ENCODE assay signal across 8 cellular contexts in genomic region chr13:77478645-77478997, GRCh38. TPM values are rescaled to one million over a fixed set of nuclear protein-coding genes. Genes with fewer than 3 reads are reported as not detected.
DNase-seq lines count a peak whose midpoint lies in the region; ATAC-seq, FAIRE-seq and TF ChIP-seq lines count a peak whose summit lies in the region.

No MANE protein-coding gene starts in this region.

- intact Hi-C loops in endothelial cell of umbilical vein (cut with micrococcal nuclease), result loop anchor here (1.0 to 10.0 kb wide), 9 partner anchors 30 to 486 kb away; partner anchors contain the start of genes CLN5 and FBXL3

- no peaks in the 10 kb centered on the region for H3K79me2 ChIP-seq in endothelial cell of umbilical vein (ENCODE audit: control insufficient read depth, insufficient read depth, low read length)

- H4K20me1 ChIP-seq in endothelial cell of umbilical vein (replicated peaks; ENCODE audit: control insufficient read depth, extremely low read depth, insufficient read depth, low read length), result no peaks in the 10 kb centered on the region

- POLR2A ChIA-PET in endothelial cell of umbilical vein (lab: Charles Lee), result no interaction called here

- dilution Hi-C loops in endothelial cell of umbilical vein (cut with MboI; ENCODE audit: extremely low pct_ligation_motif_present, low sequenced_read_pairs), result no loop called here

- peak overlapping the region; percentile 43 for H2AFZ ChIP-seq in endothelial cell of umbilical vein (ENCODE audit: low read depth, low read length)

- no TSS peak for BruUV-seq in endothelial cell of umbilical vein (replicated peaks; lab: Mats Ljungman, UMichigan)

- DNase-seq in MG63 (no peak), endothelial cell of umbilical vein (ENCODE audit: low read depth, low spot score) (no peak), NCI-H226 (no peak), epidermal melanocyte (ENCODE audit: insufficient read length, low spot score) (no peak), NCI-H1092 (lab: John Stamatoyannopoulos, UW) (no peak)

- peak; percentile 4 for ATAC-seq in GM19463 (IDR thresholded peaks at IDR 0.05; ENCODE audit: unreplicated experiment)
- no peak for ATAC-seq in esophagus mucosa

- no peaks in the 10 kb centered on the region for H3K27me3 ChIP-seq in MG63
- peaks cover 3 to 12% of the 10 kb centered on the region in 2 experiments for H3K27me3 ChIP-seq in endothelial cell of umbilical vein (ENCODE audit: control insufficient read depth in 2 of 2, insufficient read depth in 2 of 2, low read length in 2 of 2)
- peaks cover 17% of the 10 kb centered on the region for H3K27me3 ChIP-seq in skeletal muscle satellite cell (ENCODE audit: control insufficient read depth, insufficient read depth, low read length)

- H3K9ac ChIP-seq in endothelial cell of umbilical vein (replicated peaks; ENCODE audit: extremely low read depth, insufficient read depth, low read length), result no peak overlapping the region
- H3K9ac ChIP-seq in skeletal muscle satellite cell (ENCODE audit: low read depth, low read length), result peak overlapping the region; percentile 32

- FAIRE-seq in endothelial cell of umbilical vein (lab: Jason Lieb, UNC), result no peak

- H3K4me2 ChIP-seq in endothelial cell of umbilical vein (ENCODE audit: insufficient read depth, low read length), result peak overlapping the region; percentile 67
- peak overlapping the region; percentile 80 for H3K4me2 ChIP-seq in skeletal muscle satellite cell (ENCODE audit: low read length)

- H3K36me3 ChIP-seq in MG63, result no peaks in the 10 kb centered on the region
- no peaks in the 10 kb centered on the region for H3K36me3 ChIP-seq in endothelial cell of umbilical vein (ENCODE audit: control insufficient read depth in 2 of 2, extremely low read depth in 1 of 2, insufficient read depth in 2 of 2, low read length in 2 of 2)
- H3K36me3 ChIP-seq in skeletal muscle satellite cell (ENCODE audit: insufficient read depth, low read length), result no peaks in the 10 kb centered on the region

- TF ChIP-seq CTCF in endothelial cell of umbilical vein (IDR thresholded peaks at IDR 0.05; ENCODE audit: extremely low read depth in 1 of 2, insufficient read depth in 1 of 2, low read depth in 1 of 2, low read length in 2 of 2), result no peak

- H3K4me1 ChIP-seq in endothelial cell of umbilical vein (ENCODE audit: control insufficient read depth, extremely low read depth, insufficient read depth, low read length), result peaks cover 3% of the 10 kb centered on the region
- peaks cover 11% of the 10 kb centered on the region for H3K4me1 ChIP-seq in skeletal muscle satellite cell (ENCODE audit: control insufficient read depth, insufficient read depth, low read length)

- no peak for TF ChIP-seq POLR2A in endothelial cell of umbilical vein (IDR thresholded peaks at IDR 0.05; ENCODE audit: low read depth, low read length)

- no peaks in the 10 kb centered on the region for H3K9me1 ChIP-seq in endothelial cell of umbilical vein (replicated peaks; ENCODE audit: control insufficient read depth, extremely low read depth, insufficient read depth, low read length)

- H3K27ac ChIP-seq in endothelial cell of umbilical vein (ENCODE audit: insufficient read depth, low read depth, low read length), result no peak overlapping the region

- CTCF ChIA-PET in endothelial cell of umbilical vein (lab: Charles Lee), result interaction anchor here (0.6 to 7.8 kb wide), 93 partner anchors 9 to 1783 kb away, joined by 3 to 76 read pairs (median 4); partner anchors contain the start of genes FBXL3 and MYCBP2

- no peaks in the 10 kb centered on the region for H3K9me3 ChIP-seq in MG63
- H3K9me3 ChIP-seq in endothelial cell of umbilical vein (replicated peaks; ENCODE audit: control insufficient read depth, insufficient read depth, low read length), result no peaks in the 10 kb centered on the region
- H3K9me3 ChIP-seq in skeletal muscle satellite cell (replicated peaks; ENCODE audit: low read length), result no peaks in the 10 kb centered on the region

- H3K4me3 ChIP-seq in MG63 (peak overlapping the region; percentile 51), endothelial cell of umbilical vein (replicated peaks in 1 of 3; ENCODE audit: insufficient read depth in 1 of 3, low read depth in 1 of 3, low read length in 3 of 3) (peak overlapping the region in 1 of 3 experiments; percentile 80), skeletal muscle satellite cell (ENCODE audit: low read length) (peak overlapping the region; percentile 72)

TF ChIP-seq in endothelial cell of umbilical vein, 7 proteins besides CTCF, POLR2A, EP300 and RAD21:
- TF ChIP-seq MYC (IDR thresholded peaks at IDR 0.05; ENCODE audit: low read depth, low read length) (no peak), JUN (IDR thresholded peaks at IDR 0.05; ENCODE audit: borderline replicate concordance, insufficient read depth, insufficient read length, low read depth) (no peak), GATA2 (IDR thresholded peaks at IDR 0.05; ENCODE audit: insufficient read depth, insufficient read length, low read depth, low read length) (no peak), POLR2AphosphoS5 (IDR thresholded peaks at IDR 0.05; ENCODE audit: insufficient read depth, low read depth, low read length) (no peak), MAX (IDR thresholded peaks at IDR 0.05; ENCODE audit: insufficient read depth, insufficient read length) (no peak), FOS (IDR thresholded peaks at IDR 0.05; ENCODE audit: borderline replicate concordance, insufficient read depth, low read length) (no peak), EZH2 (IDR thresholded peaks at IDR 0.05; ENCODE audit: borderline replicate concordance, low read depth, low read length, severe bottlenecking) (no peak)

RNA-seq across cellular contexts. Expression of gene SCEL, which starts 56.9 kb away (rescaled TPM):
- total RNA-seq in MG63 (2014; rRNA removed; shearing (Covaris generic); ENCODE audit: low replicate concordance), result not detected in 2 replicates
- not detected in 2 replicates for total RNA-seq in endothelial cell of umbilical vein
- not detected in 2 replicates for polyA plus RNA-seq in endothelial cell of umbilical vein
- not detected in 2 replicates for polyA plus RNA-seq in endothelial cell of umbilical vein (2011; cell fraction: cytosol; rRNA removed)
- not detected in 2 replicates for polyA plus RNA-seq in endothelial cell of umbilical vein (2011; cell fraction: nucleus; rRNA removed)
- polyA plus RNA-seq in endothelial cell of umbilical vein (2012), result not detected in 2 replicates
- polyA minus RNA-seq in endothelial cell of umbilical vein, result not detected in 2 replicates
- polyA minus RNA-seq in endothelial cell of umbilical vein (2011; cell fraction: cytosol; rRNA and poly(A)+ RNA removed), result not detected
- polyA minus RNA-seq in endothelial cell of umbilical vein (2011; cell fraction: nucleus; rRNA and poly(A)+ RNA removed), result not detected in 2 replicates
- total RNA-seq in skeletal muscle satellite cell (2012; rRNA removed), result not detected in 2 replicates
- 251 TPM for total RNA-seq in esophagus mucosa

Comparison
In these comparisons a context has a peak if more than half of its experiments do, and no peak if none do; other contexts are left out.
1. RNA of gene SCEL, which starts 56.9 kb away (total RNA-seq): 251 TPM in esophagus mucosa (single experiment); not detected in MG63 and not detected in endothelial cell of umbilical vein; every median in the first group is over 100 times any median in the second.